ENCODE assay signal across 2 cellular contexts in genomic region chr3:21919383-21919782, GRCh38.
TF ChIP-seq lines count a peak whose summit lies in the region.

No MANE protein-coding gene starts in this region.

TF ChIP-seq in SK-N-SH, 30 proteins besides CTCF, POLR2A, EP300 and RAD21 (continued from another document):
- TF ChIP-seq USF2 (IDR thresholded peaks at IDR 0.05; ENCODE audit: borderline replicate concordance, low read depth, low read length), result no peak
- TF ChIP-seq GABPA (IDR thresholded peaks at IDR 0.05; ENCODE audit: low read depth), result no peak
- no peak for TF ChIP-seq GATA2 (CRISPR knock-in tag; IDR thresholded peaks at IDR 0.05)
- no peak for TF ChIP-seq FOXJ3 (CRISPR knock-in tag; IDR thresholded peaks at IDR 0.05)
- TF ChIP-seq TCF12 (IDR thresholded peaks at IDR 0.05), result no peak

TF ChIP-seq in SK-N-SH treated with all-trans-retinoic acid at 6 μM for 48 hours, 23 proteins besides CTCF, POLR2A, EP300 and RAD21 (continued from another document):
- no peak for TF ChIP-seq TSHZ2 (CRISPR knock-in tag; IDR thresholded peaks at IDR 0.05)
- no peak for TF ChIP-seq ZNF70 (CRISPR knock-in tag; IDR thresholded peaks at IDR 0.05)
- TF ChIP-seq ZFP30 (CRISPR knock-in tag; IDR thresholded peaks at IDR 0.05), result no peak
- TF ChIP-seq BACH2 (CRISPR knock-in tag; IDR thresholded peaks at IDR 0.05; ENCODE audit: borderline replicate concordance), result no peak
- TF ChIP-seq SNAI2 (CRISPR knock-in tag; IDR thresholded peaks at IDR 0.05), result no peak
- no peak for TF ChIP-seq TOX (CRISPR knock-in tag; IDR thresholded peaks at IDR 0.05; ENCODE audit: borderline replicate concordance)
- TF ChIP-seq ZFP3 (CRISPR knock-in tag; IDR thresholded peaks at IDR 0.05), result no peak
- no peak for TF ChIP-seq ARNTL (CRISPR knock-in tag; IDR thresholded peaks at IDR 0.05; ENCODE audit: borderline replicate concordance, low read depth)
- TF ChIP-seq ZC3H10 (CRISPR knock-in tag; IDR thresholded peaks at IDR 0.05), result no peak
- TF ChIP-seq CSDC2 (CRISPR knock-in tag; IDR thresholded peaks at IDR 0.05), result no peak
- TF ChIP-seq RARB (CRISPR knock-in tag; IDR thresholded peaks at IDR 0.05), result no peak
- no peak for TF ChIP-seq CREB5 (CRISPR knock-in tag; IDR thresholded peaks at IDR 0.05; ENCODE audit: low read depth)
- TF ChIP-seq OSR1 (CRISPR knock-in tag; IDR thresholded peaks at IDR 0.05), result no peak
- no peak for TF ChIP-seq POU6F1 (CRISPR knock-in tag; IDR thresholded peaks at IDR 0.05; ENCODE audit: borderline replicate concordance, low read depth)
- TF ChIP-seq ZNF565 (CRISPR knock-in tag; conservative IDR thresholded peaks at IDR 0.05; ENCODE audit: low read depth), result no peak
- no peak for TF ChIP-seq ISL1 (CRISPR knock-in tag; IDR thresholded peaks at IDR 0.05)
- no peak for TF ChIP-seq ZNF8 (CRISPR knock-in tag; IDR thresholded peaks at IDR 0.05)
- TF ChIP-seq ESRRG (CRISPR knock-in tag; IDR thresholded peaks at IDR 0.05), result no peak
